7 cellular contexts compared by ENCODE assay signal in genomic region chr4:43375-43774, GRCh38. TPM values are rescaled to one million over a fixed set of nuclear protein-coding genes. Genes with fewer than 3 reads are reported as not detected.
DNase-seq lines count a peak whose midpoint lies in the region; ATAC-seq and TF ChIP-seq lines count a peak whose summit lies in the region.
"Not testable (repeated sequence)": the region's sequence is repeated elsewhere in the genome, so short reads cannot be mapped to it uniquely, and the experiment has no call there.

No MANE protein-coding gene starts in this region.

- H3K27me3 Mint-ChIP-seq in memory B cell; stimulated activated memory B cell treated with anti-CD40 and anti-IgM and Interleukin-4, amounts not matched to agents 10 μg/mL and 1 μg/mL and 100 μg/mL, for 72 hours: not testable (repeated sequence)

- not testable (repeated sequence) for H3K9ac ChIP-seq in OCI-LY3 (ENCODE audit: low read length)

- not testable (repeated sequence) for H3K79me2 ChIP-seq in OCI-LY3 (ENCODE audit: low read length)

- peak; percentile 73 for ATAC-seq in GM18858 (IDR thresholded peaks at IDR 0.05; ENCODE audit: unreplicated experiment)
- peak; percentile 44 for ATAC-seq in GM21360 (IDR thresholded peaks at IDR 0.05; ENCODE audit: unreplicated experiment)
- ATAC-seq in HG02885 (IDR thresholded peaks at IDR 0.05; ENCODE audit: poor library complexity, unreplicated experiment), result peak; percentile 39
- ATAC-seq in esophagus mucosa, result peak; percentile 13
- peak; percentile 55 for ATAC-seq in memory B cell (ENCODE audit: low read depth)
- ATAC-seq in stimulated activated memory B cell treated with anti-CD40 and anti-IgM and Interleukin-4, amounts not matched to agents 10 μg/mL and 1 μg/mL and 100 μg/mL, for 72 hours, result peak; percentile 70

- H3K36me3 ChIP-seq in OCI-LY3 (replicated peaks; ENCODE audit: low read depth, low read length), result not testable (repeated sequence)

- not testable (repeated sequence) for DNase-seq in memory B cell (ENCODE audit: low spot score in 2 of 2)

- H3K27me3 ChIP-seq in OCI-LY3 (ENCODE audit: low read depth, low read length), result not testable (repeated sequence)

- H2AFZ ChIP-seq in OCI-LY3 (ENCODE audit: low read depth, low read length), result not testable (repeated sequence)

- H4K20me1 ChIP-seq in OCI-LY3 (ENCODE audit: insufficient read depth, low read length), result not testable (repeated sequence)

- H3K27ac Mint-ChIP-seq in memory B cell; stimulated activated memory B cell treated with anti-CD40 and anti-IgM and Interleukin-4, amounts not matched to agents 10 μg/mL and 1 μg/mL and 100 μg/mL, for 72 hours: not testable (repeated sequence)

- H3K4me3 ChIP-seq in OCI-LY3 (ENCODE audit: low read length), result not testable (repeated sequence)

- H3K4me1 ChIP-seq in OCI-LY3 (ENCODE audit: low read length), result peaks cover 17% of the 10 kb centered on the region

- not testable (repeated sequence) for H3K4me1 Mint-ChIP-seq in memory B cell; stimulated activated memory B cell treated with anti-CD40 and anti-IgM and Interleukin-4, amounts not matched to agents 10 μg/mL and 1 μg/mL and 100 μg/mL, for 72 hours

- not testable (repeated sequence) for H3K4me3 Mint-ChIP-seq in memory B cell; stimulated activated memory B cell treated with anti-CD40 and anti-IgM and Interleukin-4, amounts not matched to agents 10 μg/mL and 1 μg/mL and 100 μg/mL, for 72 hours

- not testable (repeated sequence) for H3K36me3 Mint-ChIP-seq in memory B cell; stimulated activated memory B cell treated with anti-CD40 and anti-IgM and Interleukin-4, amounts not matched to agents 10 μg/mL and 1 μg/mL and 100 μg/mL, for 72 hours

- H3K9me3 ChIP-seq in OCI-LY3 (ENCODE audit: insufficient read depth, low read length), result not testable (repeated sequence)

- peak overlapping the region; percentile 62 for H3K27ac ChIP-seq in OCI-LY3 (ENCODE audit: low read length)

- peak overlapping the region; percentile 27 for H3K4me2 ChIP-seq in OCI-LY3 (ENCODE audit: low read length)

- TF ChIP-seq CTCF in OCI-LY3 (IDR thresholded peaks at IDR 0.05; ENCODE audit: low read depth, low read length), result not testable (repeated sequence)

- H3K9me3 Mint-ChIP-seq in memory B cell; stimulated activated memory B cell treated with anti-CD40 and anti-IgM and Interleukin-4, amounts not matched to agents 10 μg/mL and 1 μg/mL and 100 μg/mL, for 72 hours: not testable (repeated sequence)

RNA-seq across cellular contexts. Expression of gene ZNF595, which starts 9.7 kb away (rescaled TPM):
- 6.9 TPM for total RNA-seq in esophagus mucosa

Comparison
In these comparisons a context has a peak if more than half of its experiments do, and no peak if none do; other contexts are left out.
1. ATAC-seq: peak in every context shown above with its lines; median percentile 73 in GM18858; 70 in stimulated activated memory B cell treated with anti-CD40 and anti-IgM and Interleukin-4, amounts not matched to agents 10 μg/mL and 1 μg/mL and 100 μg/mL, for 72 hours; 55 in memory B cell; 44 in GM21360; 39 in HG02885; 13 in esophagus mucosa.